ENCODE assay signal across 7 cellular contexts in genomic region chr3:51390600-51391074, GRCh38. TPM values are rescaled to one million over a fixed set of nuclear protein-coding genes. Genes with fewer than 3 reads are reported as not detected.
DNase-seq lines count a peak whose midpoint lies in the region; ATAC-seq and TF ChIP-seq lines count a peak whose summit lies in the region.

No MANE protein-coding gene starts in this region.

- peaks cover 73% of the 10 kb centered on the region for H3K79me2 ChIP-seq in PC-3 (ENCODE audit: low read length)

- H3K4me3 ChIP-seq in PC-3 (ENCODE audit: low read length): peak overlapping the region; percentile 73
- H3K4me3 ChIP-seq in esophagus squamous epithelium: peak overlapping the region; percentile 64 to 96 (median 88)
- peak overlapping the region; percentile 44 to 73 (median 60) for H3K4me3 ChIP-seq in gastrocnemius medialis

- no peaks in the 10 kb centered on the region for H3K9me2 ChIP-seq in PC-3 (replicated peaks; ENCODE audit: low read length)

- in situ Hi-C loops in gastrocnemius medialis (cut with MboI; ENCODE audit: low sequenced_read_pairs in 4 of 4): loop anchor here in 3 of 4 donors (5.0 to 25.0 kb wide), 4 partner anchors 107 to 778 kb away; partner anchors contain the start of genes CISH (in 1 of the 3), MAPKAPK3 (in 1 of the 3) and TEX264 (in 1 of the 3)

- intact Hi-C loops in PC-3 (cut with micrococcal nuclease) (no loop called here), esophagus squamous epithelium (cut with DNase I) (loop anchor here (5.0 to 10.0 kb wide), 2 partner anchors 107 to 294 kb away; no protein-coding TSS in a partner anchor), gastrocnemius medialis (cut with DNase I; ENCODE audit: low total_unique reads) (loop anchor here (1.0 to 10.0 kb wide), 2 partner anchors 109 to 1036 kb away; partner anchors contain the start of genes CYB561D2, NPRL2 and TMEM115)

- H4K20me1 ChIP-seq in PC-3 (ENCODE audit: low read length): peaks cover 50% of the 10 kb centered on the region

- peak overlapping the region; percentile 83 for H3K4me2 ChIP-seq in PC-3 (ENCODE audit: low read length)

- CTCF ChIA-PET in PC-3 (lab: Charles Lee): interaction anchor here (0.6 to 0.7 kb wide), 2 partner anchors 822 to 930 kb away, joined by 3 to 7 read pairs; partner anchors contain the start of gene HEMK1

- H3K4me1 ChIP-seq in PC-3 (ENCODE audit: insufficient read depth, low read length) (peaks cover 49% of the 10 kb centered on the region), esophagus squamous epithelium (peaks cover 67 to 94% (median 77%) of the 10 kb centered on the region in 3 donors), gastrocnemius medialis (peaks cover 54 to 60% of the 10 kb centered on the region in 2 donors)

- WGBS in esophagus squamous epithelium, 2 donors: 36 to 45% methylated on average over 9 to 10 of the region's 23 CpGs

- H3K36me3 ChIP-seq in PC-3 (ENCODE audit: low read depth, low read length): peaks cover 69% of the 10 kb centered on the region
- peaks cover 20 to 63% (median 27%) of the 10 kb centered on the region in 3 donors for H3K36me3 ChIP-seq in esophagus squamous epithelium
- peaks cover 0 to 55% of the 10 kb centered on the region in 2 donors for H3K36me3 ChIP-seq in gastrocnemius medialis

- 0 out of 2 replicates have a peak overlapping the region, but pooled peaks have one; percentile 47 for H2AFZ ChIP-seq in PC-3 (ENCODE audit: low read length)

- no peak for DNase-seq in PC-3
- DNase-seq in esophagus squamous epithelium (lab: John Stamatoyannopoulos, UW): no peak
- DNase-seq in gastrocnemius medialis: no peak
- no peak for DNase-seq in hepatic stellate cell (ENCODE audit: low spot score)

- no TSS peak for BruUV-seq in PC-3 (replicated peaks; lab: Mats Ljungman, UMichigan)

- H3F3A ChIP-seq in PC-3 (ENCODE audit: low read length, unreplicated experiment): no peaks in the 10 kb centered on the region

- POLR2A ChIA-PET in PC-3 (lab: Charles Lee; ENCODE audit: unreplicated experiment): no interaction called here

- peak; percentile 88 for TF ChIP-seq CTCF in PC-3 (conservative IDR thresholded peaks at IDR 0.05; ENCODE audit: low read depth, low read length)
- TF ChIP-seq CTCF in esophagus squamous epithelium (IDR thresholded peaks at IDR 0.05): no peak
- TF ChIP-seq CTCF in gastrocnemius medialis (IDR thresholded peaks at IDR 0.05 in 4 of 5, conservative IDR thresholded peaks at IDR 0.05 in 1 of 5): peak in 1 of 5 experiments; percentile 90

- TF ChIP-seq POLR2A in esophagus squamous epithelium (IDR thresholded peaks at IDR 0.05) (no peak), gastrocnemius medialis (IDR thresholded peaks at IDR 0.05) (no peak)

- H3K27ac ChIP-seq in PC-3 (ENCODE audit: low read length) (no peak overlapping the region), esophagus squamous epithelium (peak overlapping the region; percentile 96 to 99 (median 98)), gastrocnemius medialis (peak overlapping the region; percentile 66 to 94 (median 84))

- H3K9me3 ChIP-seq in PC-3 (ENCODE audit: low read length) (no peaks in the 10 kb centered on the region), esophagus squamous epithelium (no peaks in the 10 kb centered on the region), gastrocnemius medialis (no peaks in the 10 kb centered on the region)

- peak overlapping the region; percentile 26; the same call in 1 of the 2 replicates for H3K9ac ChIP-seq in PC-3 (ENCODE audit: low read length)

- H3K27me3 ChIP-seq in PC-3 (ENCODE audit: low read length) (no peaks in the 10 kb centered on the region), esophagus squamous epithelium (no peaks in the 10 kb centered on the region), gastrocnemius medialis (no peaks in the 10 kb centered on the region)

- peak; percentile 8 for ATAC-seq in GM21381 (IDR thresholded peaks at IDR 0.05; ENCODE audit: unreplicated experiment)
- ATAC-seq in PC-3: no peak
- peak; percentile 9 to 20 for ATAC-seq in gastrocnemius medialis
- ATAC-seq in GM21390 (IDR thresholded peaks at IDR 0.05; ENCODE audit: unreplicated experiment): no peak
- ATAC-seq in HG02759 (IDR thresholded peaks at IDR 0.05; ENCODE audit: unreplicated experiment): no peak

RNA-seq across cellular contexts. Expression of gene RBM15B, which starts 0.4 kb away (rescaled TPM):
- total RNA-seq in PC-3 (2014; rRNA removed) (31.1 and 34.7 TPM in 2 replicates), esophagus squamous epithelium (10 to 100 TPM; 26.3 to 35.3 (median 27.0) TPM), gastrocnemius medialis (10 to 100 TPM in 1 of 4 donors, 1 to 10 TPM in 3; 4.9 to 13.7 (median 8.9) TPM)

RNA-seq across cellular contexts. Expression of gene MANF, which starts 5.5 kb away (rescaled TPM):
- total RNA-seq in PC-3 (2014; rRNA removed): 200 and 221 TPM in 2 replicates
- 10 to 100 TPM; 35.9 to 97.7 (median 72.6) TPM for total RNA-seq in esophagus squamous epithelium
- total RNA-seq in gastrocnemius medialis: 10 to 100 TPM in 3 of 4 donors, 1 to 10 TPM in 1; 4.4 to 19.7 (median 11.5) TPM

Comparison
In these comparisons a context has a peak if more than half of its experiments do, and no peak if none do; other contexts are left out.
1. ATAC-seq: peak in GM21381 (single experiment) and gastrocnemius medialis (2 of 2); none in PC-3 (single experiment), GM21390 (single experiment) and HG02759 (single experiment).
2. Peak in every context shown above with its lines, with median percentiles within 50 percentile points of each other: H3K4me3 ChIP-seq.